Comparison of ENCODE assay signal across 12 cellular contexts in genomic region chr9:98811051-98811650, GRCh38. TPM values are rescaled to one million over a fixed set of nuclear protein-coding genes. Genes with fewer than 3 reads are reported as not detected.
DNase-seq lines count a peak whose midpoint lies in the region; ATAC-seq and TF ChIP-seq lines count a peak whose summit lies in the region.
"Had no signal": no experiment of that assay in that cellular context is flagged by ENCODE, and none has a peak within 500 bp of the region (broad histone marks: within the 10 kb centered on the region; RNA-seq: fewer than 3 reads in every experiment).

No MANE protein-coding gene starts in this region.

- H3K9ac ChIP-seq in SK-N-SH = no peak overlapping the region
- H3K9ac ChIP-seq: BLaER1 treated with 17β-estradiol and CSF1 and Interleukin-3, amounts not matched to agents 10 nM and 100 nM had no signal

- peaks cover 0 to 9% of the 10 kb centered on the region in 2 experiments; a peak in 1 of 4 replicates for H3K4me1 ChIP-seq in SK-N-SH (ENCODE audit: control insufficient read depth in 1 of 2, insufficient read depth in 2 of 2, low read depth in 1 of 2, low read length in 1 of 2)
- peaks cover 11 to 49% (median 40%) of the 10 kb centered on the region in 4 donors for H3K4me1 ChIP-seq in transverse colon

- in situ Hi-C loops in transverse colon (cut with MboI; ENCODE audit: low pct_ligation_motif_present in 1 of 4, low pct_unique_long_range_greater_than_20kb in 1 of 4, low sequenced_read_pairs in 3 of 4) = no loop called here

- WGBS in SK-N-SH (ENCODE audit: low lambda C conversion rate) = 33% methylated on average over 2 of the region's 2 CpGs
- WGBS in transverse colon (ENCODE audit: low coverage in 1 of 2), 2 donors = 47 to 70% methylated on average over 2 of the region's 2 CpGs

- H3F3A ChIP-seq in SK-N-SH (replicated peaks; ENCODE audit: insufficient read depth) = peaks cover 7% of the 10 kb centered on the region

- H3K36me3 ChIP-seq in SK-N-SH (replicated peaks in 1 of 2; ENCODE audit: control insufficient read depth in 1 of 2, insufficient read depth in 2 of 2, low read length in 1 of 2) (no peaks in the 10 kb centered on the region), transverse colon (no peaks in the 10 kb centered on the region)
- H3K36me3 ChIP-seq: vagina had no signal

- no peak for DNase-seq in activated T-cell treated with anti-CD3 and anti-CD28 coated beads, Interleukin-2, amount 50 U/mL, for 4 hours
- no peak for DNase-seq in activated T-cell treated with anti-CD3 and anti-CD28 coated beads, Interleukin-2, amount 50 U/mL, for 1 hour
- DNase-seq in SK-N-SH = no peak
- peak; percentile 98 for DNase-seq in fibroblast of the aortic adventitia (ENCODE audit: low read depth)
- DNase-seq in transverse colon = no peak
- no peak for DNase-seq in NCI-H1436 treated with DMSO at 0.1 percent for 48 hours (lab: John Stamatoyannopoulos, UW)
- no peak for DNase-seq in Right ventricle myocardium inferior (ENCODE audit: missing footprints)
- DNase-seq: NCI-H2081 treated with DMSO at 0.1 percent for 48 hours, nucleus accumbens had no signal

- TF ChIP-seq EP300 in SK-N-SH (IDR thresholded peaks at IDR 0.05; ENCODE audit: borderline replicate concordance in 1 of 2, low read depth in 1 of 2, low read length in 1 of 2) (no peak), transverse colon (IDR thresholded peaks at IDR 0.05; ENCODE audit: low read depth) (no peak)

- H3K9me3 ChIP-seq in SK-N-SH = no peaks in the 10 kb centered on the region
- no peaks in the 10 kb centered on the region for H3K9me3 ChIP-seq in transverse colon
- H3K9me3 ChIP-seq: vagina had no signal

- H3K4me1 Mint-ChIP-seq in activated T-cell treated with anti-CD3 and anti-CD28 coated beads, Interleukin-2, amount 50 U/mL, for 4 hours (ENCODE audit: low read depth) = peaks cover 33% of the 10 kb centered on the region

- no peaks in the 10 kb centered on the region for H3K79me2 ChIP-seq in SK-N-SH (ENCODE audit: insufficient read depth)

- peak; percentile 33 to 44 for ATAC-seq in activated T-cell treated with anti-CD3 and anti-CD28 coated beads, Interleukin-2, amount 50 U/mL, for 4 hours
- no peak for ATAC-seq in GM21529 (IDR thresholded peaks at IDR 0.05; ENCODE audit: unreplicated experiment)
- no peak for ATAC-seq in Right ventricle myocardium inferior

- H3K27me3 Mint-ChIP-seq in activated T-cell treated with anti-CD3 and anti-CD28 coated beads, Interleukin-2, amount 50 U/mL, for 4 hours (ENCODE audit: low read depth) = no peaks in the 10 kb centered on the region

- intact Hi-C loops in transverse colon (cut with DNase I; ENCODE audit: low total_unique reads) = no loop called here
- intact Hi-C loops in Right ventricle myocardium inferior (cut with DNase I) = no loop called here

- TF ChIP-seq CTCF in SK-N-SH (IDR thresholded peaks at IDR 0.05) (no peak), fibroblast of the aortic adventitia (IDR thresholded peaks at IDR 0.05; ENCODE audit: insufficient read depth, low read length) (no peak), transverse colon (IDR thresholded peaks at IDR 0.05) (no peak)

- TF ChIP-seq RAD21 in SK-N-SH (IDR thresholded peaks at IDR 0.05; ENCODE audit: low read length) = no peak

- H3K9me3 Mint-ChIP-seq in activated T-cell treated with anti-CD3 and anti-CD28 coated beads, Interleukin-2, amount 50 U/mL, for 4 hours = no peaks in the 10 kb centered on the region

- H3K4me2 ChIP-seq in SK-N-SH = no peak overlapping the region

- H3K36me3 Mint-ChIP-seq in activated T-cell treated with anti-CD3 and anti-CD28 coated beads, Interleukin-2, amount 50 U/mL, for 4 hours (ENCODE audit: insufficient read depth) = peaks cover 3% of the 10 kb centered on the region

- no peak overlapping the region for H3K4me3 ChIP-seq in SK-N-SH (ENCODE audit: low read depth in 2 of 2, low read length in 1 of 2)
- H3K4me3 ChIP-seq in fibroblast of the aortic adventitia (ENCODE audit: low read depth, low read length) = no peak overlapping the region
- H3K4me3 ChIP-seq in transverse colon = no peak overlapping the region
- H3K4me3 ChIP-seq: BLaER1 treated with 17β-estradiol and CSF1 and Interleukin-3, amounts not matched to agents 10 nM and 100 nM; vagina had no signal

- CTCF ChIA-PET in SK-N-SH (lab: Yijun Ruan, JAX) = no interaction called here

- H2AFZ ChIP-seq in SK-N-SH (ENCODE audit: low read depth) = no peak overlapping the region

- no peaks in the 10 kb centered on the region for H4K20me1 ChIP-seq in SK-N-SH (ENCODE audit: insufficient read depth)

- H3K27me3 ChIP-seq in SK-N-SH (ENCODE audit: insufficient read depth) (0 out of 2 replicates have a peak, but pooled peaks cover under 1% of the 10 kb centered on the region), transverse colon (no peaks in the 10 kb centered on the region)
- H3K27me3 ChIP-seq: vagina had no signal

- POLR2A ChIA-PET in SK-N-SH (lab: Yijun Ruan, JAX) = no interaction called here

- H3K9me2 ChIP-seq in SK-N-SH = no peaks in the 10 kb centered on the region

- no peak for TF ChIP-seq POLR2A in transverse colon (IDR thresholded peaks at IDR 0.05)

- H3K4me3 Mint-ChIP-seq in activated T-cell treated with anti-CD3 and anti-CD28 coated beads, Interleukin-2, amount 50 U/mL, for 4 hours = no peak overlapping the region

- peak overlapping the region in 1 of 2 experiments; percentile 26; a peak in 2 of 4 replicates for H3K27ac ChIP-seq in SK-N-SH (ENCODE audit: low read depth in 2 of 2, low read length in 1 of 2)
- H3K27ac ChIP-seq in transverse colon = peak overlapping the region in 3 of 4 donors; percentile 82 to 89 (median 88)
- H3K27ac ChIP-seq: BLaER1 treated with 17β-estradiol and CSF1 and Interleukin-3, amounts not matched to agents 10 nM and 100 nM; vagina had no signal

TF ChIP-seq in SK-N-SH, 30 proteins besides CTCF, POLR2A, EP300 and RAD21 (continues in another document):
- TF ChIP-seq ZBTB33 (IDR thresholded peaks at IDR 0.05; ENCODE audit: borderline replicate concordance, low read depth) = no peak
- no peak for TF ChIP-seq NRF1 (IDR thresholded peaks at IDR 0.05; ENCODE audit: low read depth, low read length)
- TF ChIP-seq RXRA (IDR thresholded peaks at IDR 0.05; ENCODE audit: borderline replicate concordance, low read depth) = peak; percentile 71; the same call in 1 of the 2 replicates
- TF ChIP-seq REST (IDR thresholded peaks at IDR 0.05; ENCODE audit: low read depth, low read length) = no peak
- no peak for TF ChIP-seq TEAD4 (IDR thresholded peaks at IDR 0.05; ENCODE audit: borderline replicate concordance, insufficient read depth)
- TF ChIP-seq FOSL2 (IDR thresholded peaks at IDR 0.05; ENCODE audit: borderline replicate concordance, low read depth) = peak; percentile 55; the same call in 1 of the 2 replicates

RNA-seq across cellular contexts. Expression of gene GALNT12, which starts 3.7 kb away (rescaled TPM):
- 1 to 10 TPM; 1.7 to 3.7 (median 3.5) TPM for total RNA-seq in activated T-cell treated with anti-CD3 and anti-CD28 coated beads, Interleukin-2, amount 50 U/mL, for 4 hours
- polyA plus RNA-seq in SK-N-SH (2012; rRNA removed) = 7.4 TPM in 2 replicates
- polyA plus RNA-seq in SK-N-SH (2012; cell fraction: cytosol; rRNA removed) = 5.5 and 5.6 TPM in 2 replicates
- 10.4 and 15.0 TPM in 2 replicates for polyA plus RNA-seq in SK-N-SH (2012; cell fraction: nucleus; rRNA removed)
- total RNA-seq in fibroblast of the aortic adventitia (ENCODE audit: low replicate concordance) (24.9 and 138 TPM in 2 replicates), transverse colon (100 to 1,000 TPM in 3 of 4 donors, 10 to 100 TPM in 1; 79.7 to 174 (median 120) TPM), Right ventricle myocardium inferior (0.54 TPM)

RNA-seq across cellular contexts. Expression of gene ANKS6, which starts 14.8 kb away (rescaled TPM):
- 10 to 100 TPM; 15.3 to 18.5 (median 16.3) TPM for total RNA-seq in activated T-cell treated with anti-CD3 and anti-CD28 coated beads, Interleukin-2, amount 50 U/mL, for 4 hours
- 26.1 and 29.3 TPM in 2 replicates for polyA plus RNA-seq in SK-N-SH (2012; rRNA removed)
- 11.8 and 17.9 TPM in 2 replicates for polyA plus RNA-seq in SK-N-SH (2012; cell fraction: cytosol; rRNA removed)
- polyA plus RNA-seq in SK-N-SH (2012; cell fraction: nucleus; rRNA removed) = 97.6 and 123 TPM in 2 replicates
- 12.7 and 13.8 TPM in 2 replicates for total RNA-seq in fibroblast of the aortic adventitia (ENCODE audit: low replicate concordance)
- 10 to 100 TPM; 18.3 to 35.9 (median 29.3) TPM for total RNA-seq in transverse colon
- 4.4 TPM for total RNA-seq in Right ventricle myocardium inferior

Comparison
In these comparisons a context has a peak if more than half of its experiments do, and no peak if none do; other contexts are left out.
1. ATAC-seq: peak in activated T-cell treated with anti-CD3 and anti-CD28 coated beads, Interleukin-2, amount 50 U/mL, for 4 hours (2 of 2); none in GM21529 (single experiment) and Right ventricle myocardium inferior (single experiment).